Comparison of ENCODE assay signal across 8 cellular contexts in the genomic region with DNA sequence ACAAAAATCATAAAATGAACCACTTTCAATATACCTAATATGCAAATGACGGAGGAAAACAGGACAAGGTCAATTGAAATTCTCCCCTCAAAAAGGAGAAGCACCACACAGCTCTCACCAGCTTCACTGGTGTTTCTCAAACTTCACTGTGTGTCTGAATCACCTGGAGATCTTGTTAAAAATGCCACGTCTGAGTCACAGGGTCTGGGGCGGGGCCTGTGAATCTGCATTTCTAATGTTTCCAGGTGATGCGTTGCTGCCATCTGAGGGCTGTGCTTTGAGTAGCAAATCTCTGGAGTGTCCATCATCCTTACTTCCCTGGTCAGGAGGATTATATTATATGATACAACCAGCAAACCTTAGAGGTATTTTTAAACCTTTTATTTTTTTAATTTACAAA. TPM values are rescaled to one million over a fixed set of nuclear protein-coding genes. Genes with fewer than 3 reads are reported as not detected.
A peak's percentile ranks its signal among the peaks of the same experiment; 100 is the strongest.
DNase-seq lines count a peak whose midpoint lies in the region; ATAC-seq and TF ChIP-seq lines count a peak whose summit lies in the region.

No MANE protein-coding gene starts in this region.

- H3K36me3 Mint-ChIP-seq in activated naive CD4-positive, alpha-beta T cell treated with anti-CD3 and anti-CD28 coated beads for 36 hours (ENCODE audit: low read depth): no peaks in the 10 kb centered on the region
- H3K36me3 Mint-ChIP-seq in CD8-positive, alpha-beta memory T cell: no peaks in the 10 kb centered on the region
- no peaks in the 10 kb centered on the region for H3K36me3 Mint-ChIP-seq in activated T-helper 2 cell treated with anti-CD3 and anti-CD28 coated beads, Interferon-gamma antibody, Interleukin-2, Interleukin-4, amounts not matched to agents 10 μg/mL and 5 μg/mL and 100 μg/mL, durations not matched to agents 14 hours and 24 hours and 36 hours (ENCODE audit: low read depth)

- no peaks in the 10 kb centered on the region for H3K9me3 ChIP-seq in CD8-positive, alpha-beta memory T cell (ENCODE audit: low read length)

- no peak overlapping the region for H3K27ac ChIP-seq in CD8-positive, alpha-beta memory T cell (ENCODE audit: low read depth, low read length)

- CTCF ChIA-PET in activated naive CD4-positive, alpha-beta T cell treated with anti-CD3 and anti-CD28 coated beads for 36 hours (lab: Charles Lee): interaction anchor here (0.9 to 1.3 kb wide), 4 partner anchors 165 to 584 kb away, joined by 3 to 5 read pairs (median 3); no protein-coding TSS in a partner anchor
- CTCF ChIA-PET in CD8-positive, alpha-beta memory T cell (lab: Charles Lee): no interaction called here

- H3K27ac Mint-ChIP-seq in activated naive CD4-positive, alpha-beta T cell treated with anti-CD3 and anti-CD28 coated beads for 36 hours: no peak overlapping the region
- H3K27ac Mint-ChIP-seq in CD8-positive, alpha-beta memory T cell: peak overlapping the region in 1 of 8 donors; percentile 42
- no peak overlapping the region for H3K27ac Mint-ChIP-seq in activated T-helper 2 cell treated with anti-CD3 and anti-CD28 coated beads, Interferon-gamma antibody, Interleukin-2, Interleukin-4, amounts not matched to agents 10 μg/mL and 5 μg/mL and 100 μg/mL, durations not matched to agents 14 hours and 24 hours and 36 hours

- H3K4me1 Mint-ChIP-seq in activated naive CD4-positive, alpha-beta T cell treated with anti-CD3 and anti-CD28 coated beads for 36 hours (ENCODE audit: low read depth): peaks cover 3% of the 10 kb centered on the region
- no peaks in the 10 kb centered on the region for H3K4me1 Mint-ChIP-seq in CD8-positive, alpha-beta memory T cell
- no peaks in the 10 kb centered on the region for H3K4me1 Mint-ChIP-seq in activated T-helper 2 cell treated with anti-CD3 and anti-CD28 coated beads, Interferon-gamma antibody, Interleukin-2, Interleukin-4, amounts not matched to agents 10 μg/mL and 5 μg/mL and 100 μg/mL, durations not matched to agents 14 hours and 24 hours and 36 hours (ENCODE audit: low read depth)

- ATAC-seq in GM21528 (IDR thresholded peaks at IDR 0.05; ENCODE audit: low FRiP score, unreplicated experiment): no peak

- no peaks in the 10 kb centered on the region for H3K27me3 Mint-ChIP-seq in activated naive CD4-positive, alpha-beta T cell treated with anti-CD3 and anti-CD28 coated beads for 36 hours (ENCODE audit: low read depth)
- peaks cover 0 to 3% of the 10 kb centered on the region in 2 donors for H3K27me3 Mint-ChIP-seq in CD8-positive, alpha-beta memory T cell
- H3K27me3 Mint-ChIP-seq in activated T-helper 2 cell treated with anti-CD3 and anti-CD28 coated beads, Interferon-gamma antibody, Interleukin-2, Interleukin-4, amounts not matched to agents 10 μg/mL and 5 μg/mL and 100 μg/mL, durations not matched to agents 14 hours and 24 hours and 36 hours (ENCODE audit: low read depth): no peaks in the 10 kb centered on the region

- H3K27me3 ChIP-seq in CD8-positive, alpha-beta memory T cell (ENCODE audit: insufficient read depth, low read length, poor library complexity, severe bottlenecking): no peaks in the 10 kb centered on the region

- TF ChIP-seq CTCF in GM20000 (IDR thresholded peaks at IDR 0.05; ENCODE audit: extremely low read depth, missing control alignments): no peak

- H3K36me3 ChIP-seq in CD8-positive, alpha-beta memory T cell (ENCODE audit: insufficient read depth, low read length): no peaks in the 10 kb centered on the region

- intact Hi-C loops in activated naive CD4-positive, alpha-beta T cell treated with anti-CD3 and anti-CD28 coated beads for 36 hours (cut with micrococcal nuclease): loop anchor here (1.0 to 2.0 kb wide), 4 partner anchors 153 to 584 kb away; no protein-coding TSS in a partner anchor
- intact Hi-C loops in activated T-helper 2 cell treated with anti-CD3 and anti-CD28 coated beads, Interferon-gamma antibody, Interleukin-2, Interleukin-4, amounts not matched to agents 10 μg/mL and 5 μg/mL and 100 μg/mL, durations not matched to agents 14 hours and 24 hours and 36 hours (cut with micrococcal nuclease): loop anchor here (2.0 kb wide), 1 partner anchor 152 kb away; no protein-coding TSS in a partner anchor

- H3K4me1 ChIP-seq in CD8-positive, alpha-beta memory T cell (ENCODE audit: insufficient read depth, low read length): no peaks in the 10 kb centered on the region

- H3K4me3 Mint-ChIP-seq in activated naive CD4-positive, alpha-beta T cell treated with anti-CD3 and anti-CD28 coated beads for 36 hours: no peak overlapping the region
- no peak overlapping the region for H3K4me3 Mint-ChIP-seq in CD8-positive, alpha-beta memory T cell
- H3K4me3 Mint-ChIP-seq in activated T-helper 2 cell treated with anti-CD3 and anti-CD28 coated beads, Interferon-gamma antibody, Interleukin-2, Interleukin-4, amounts not matched to agents 10 μg/mL and 5 μg/mL and 100 μg/mL, durations not matched to agents 14 hours and 24 hours and 36 hours (ENCODE audit: low read depth): no peak overlapping the region

- no peak overlapping the region for H3K4me3 ChIP-seq in CD8-positive, alpha-beta memory T cell (ENCODE audit: low read length)

- no peaks in the 10 kb centered on the region for H3K9me3 Mint-ChIP-seq in activated naive CD4-positive, alpha-beta T cell treated with anti-CD3 and anti-CD28 coated beads for 36 hours
- no peaks in the 10 kb centered on the region for H3K9me3 Mint-ChIP-seq in CD8-positive, alpha-beta memory T cell
- H3K9me3 Mint-ChIP-seq in activated T-helper 2 cell treated with anti-CD3 and anti-CD28 coated beads, Interferon-gamma antibody, Interleukin-2, Interleukin-4, amounts not matched to agents 10 μg/mL and 5 μg/mL and 100 μg/mL, durations not matched to agents 14 hours and 24 hours and 36 hours: no peaks in the 10 kb centered on the region

- DNase-seq in GM20000 (ENCODE audit: low spot score) (peak; percentile 21), NOMO-1 (lab: John Stamatoyannopoulos, UW; ENCODE audit: unreplicated experiment in 2 of 2) (peak; percentile 5 to 19), HuH-7.5 (ENCODE audit: low spot score) (no peak)
- peak; percentile 87 for DNase-seq in activated naive CD4-positive, alpha-beta T cell treated with anti-CD3 and anti-CD28 coated beads for 36 hours
- peak; percentile 51 to 53 for DNase-seq in stimulated activated CD4-positive, alpha-beta T cell treated with anti-CD3 and anti-CD28 coated beads, Interleukin-2, amount 100 ng/mL, for 48 hours
- DNase-seq in CD8-positive, alpha-beta memory T cell: no peak
- DNase-seq in activated T-helper 2 cell treated with anti-CD3 and anti-CD28 coated beads, Interferon-gamma antibody, Interleukin-2, Interleukin-4, amounts not matched to agents 10 μg/mL and 5 μg/mL and 100 μg/mL, durations not matched to agents 14 hours and 24 hours and 36 hours (ENCODE audit: low spot score): no peak

- POLR2A ChIA-PET in CD8-positive, alpha-beta memory T cell (lab: Charles Lee): no interaction called here

RNA-seq across cellular contexts. Expression of gene CLDN19, which starts 9.0 kb away (rescaled TPM):
- total RNA-seq in activated naive CD4-positive, alpha-beta T cell treated with anti-CD3 and anti-CD28 coated beads for 36 hours: not detected
- not detected for total RNA-seq in CD8-positive, alpha-beta memory T cell
- not detected for polyA plus RNA-seq in CD8-positive, alpha-beta memory T cell
- total RNA-seq in activated T-helper 2 cell treated with anti-CD3 and anti-CD28 coated beads, Interferon-gamma antibody, Interleukin-2, Interleukin-4, amounts not matched to agents 10 μg/mL and 5 μg/mL and 100 μg/mL, durations not matched to agents 14 hours and 24 hours and 36 hours: not detected in 2 replicates

RNA-seq across cellular contexts. Expression of gene P3H1, which starts 35.8 kb away (rescaled TPM):
- 10 to 100 TPM; 26.4 to 28.6 TPM for total RNA-seq in activated naive CD4-positive, alpha-beta T cell treated with anti-CD3 and anti-CD28 coated beads for 36 hours
- total RNA-seq in CD8-positive, alpha-beta memory T cell: 10 to 100 TPM; 35.6 to 38.5 TPM
- 11.1 TPM for polyA plus RNA-seq in CD8-positive, alpha-beta memory T cell
- total RNA-seq in activated T-helper 2 cell treated with anti-CD3 and anti-CD28 coated beads, Interferon-gamma antibody, Interleukin-2, Interleukin-4, amounts not matched to agents 10 μg/mL and 5 μg/mL and 100 μg/mL, durations not matched to agents 14 hours and 24 hours and 36 hours: 47.9 and 56.7 TPM in 2 replicates

RNA-seq across cellular contexts. Expression of gene C1orf50, which starts 36.1 kb away (rescaled TPM):
- total RNA-seq in activated naive CD4-positive, alpha-beta T cell treated with anti-CD3 and anti-CD28 coated beads for 36 hours: 1 to 10 TPM; 4.1 to 4.7 TPM
- total RNA-seq in CD8-positive, alpha-beta memory T cell: 1 to 10 TPM; 5.4 to 8.7 TPM
- 3.5 TPM for polyA plus RNA-seq in CD8-positive, alpha-beta memory T cell
- 6.9 and 10.3 TPM in 2 replicates for total RNA-seq in activated T-helper 2 cell treated with anti-CD3 and anti-CD28 coated beads, Interferon-gamma antibody, Interleukin-2, Interleukin-4, amounts not matched to agents 10 μg/mL and 5 μg/mL and 100 μg/mL, durations not matched to agents 14 hours and 24 hours and 36 hours

RNA-seq across cellular contexts. Expression of gene YBX1, which starts 48.8 kb away (rescaled TPM):
- total RNA-seq in activated naive CD4-positive, alpha-beta T cell treated with anti-CD3 and anti-CD28 coated beads for 36 hours: 1,000 to 10,000 TPM; 1,773 to 1,887 TPM
- total RNA-seq in CD8-positive, alpha-beta memory T cell: 1,000 to 10,000 TPM; 1,366 to 1,379 TPM
- polyA plus RNA-seq in CD8-positive, alpha-beta memory T cell: 99.0 TPM
- 815 and 840 TPM in 2 replicates for total RNA-seq in activated T-helper 2 cell treated with anti-CD3 and anti-CD28 coated beads, Interferon-gamma antibody, Interleukin-2, Interleukin-4, amounts not matched to agents 10 μg/mL and 5 μg/mL and 100 μg/mL, durations not matched to agents 14 hours and 24 hours and 36 hours

RNA-seq across cellular contexts. Expression of gene TMEM269, which starts 53.8 kb away (rescaled TPM):
- under 1 TPM; 0.24 to 0.57 TPM for total RNA-seq in activated naive CD4-positive, alpha-beta T cell treated with anti-CD3 and anti-CD28 coated beads for 36 hours
- total RNA-seq in CD8-positive, alpha-beta memory T cell: under 1 TPM; 0.16 to 0.20 TPM
- not detected for polyA plus RNA-seq in CD8-positive, alpha-beta memory T cell
- total RNA-seq in activated T-helper 2 cell treated with anti-CD3 and anti-CD28 coated beads, Interferon-gamma antibody, Interleukin-2, Interleukin-4, amounts not matched to agents 10 μg/mL and 5 μg/mL and 100 μg/mL, durations not matched to agents 14 hours and 24 hours and 36 hours: 0.16 and 0.39 TPM in 2 replicates

Comparison
In these comparisons a context has a peak if more than half of its experiments do, and no peak if none do; other contexts are left out.
1. DNase-seq: peak in GM20000 (single experiment), NOMO-1 (2 of 2), activated naive CD4-positive, alpha-beta T cell treated with anti-CD3 and anti-CD28 coated beads for 36 hours (single experiment) and stimulated activated CD4-positive, alpha-beta T cell treated with anti-CD3 and anti-CD28 coated beads, Interleukin-2, amount 100 ng/mL, for 48 hours (2 of 2); none in CD8-positive, alpha-beta memory T cell (0 of 5), activated T-helper 2 cell treated with anti-CD3 and anti-CD28 coated beads, Interferon-gamma antibody, Interleukin-2, Interleukin-4, amounts not matched to agents 10 μg/mL and 5 μg/mL and 100 μg/mL, durations not matched to agents 14 hours and 24 hours and 36 hours (single experiment) and HuH-7.5 (single experiment).